Comparison of ENCODE assay signal across 13 cellular contexts in genomic region chr12:83954939-83955601, GRCh38.
DNase-seq lines count a peak whose midpoint lies in the region; ATAC-seq and TF ChIP-seq lines count a peak whose summit lies in the region.
"Had no signal": no experiment of that assay in that cellular context is flagged by ENCODE, and none has a peak within 500 bp of the region (broad histone marks: within the 10 kb centered on the region; RNA-seq: fewer than 3 reads in every experiment).

No MANE protein-coding gene starts in this region.

- peak; percentile 1 for TF ChIP-seq CTCF in GM06990 (IDR thresholded peaks at IDR 0.05; ENCODE audit: insufficient read depth, low read length, poor library complexity, severe bottlenecking)
- TF ChIP-seq CTCF in left lung (IDR thresholded peaks at IDR 0.05) = no peak

- intact Hi-C loops in left lung (cut with DNase I) = no loop called here

- peaks cover 0 to 1% of the 10 kb centered on the region in 2 donors for H3K9me3 ChIP-seq in left lung

- H3K27ac ChIP-seq in left lung = no peak overlapping the region

- H3K36me3 ChIP-seq in GM06990 (ENCODE audit: control insufficient read depth, insufficient read depth, low read length) (no peaks in the 10 kb centered on the region), left lung (no peaks in the 10 kb centered on the region)

- H3K4me3 ChIP-seq in GM06990 (replicated peaks; ENCODE audit: low read depth, low read length) (no peak overlapping the region), left lung (no peak overlapping the region)

- ATAC-seq in GM18870 (IDR thresholded peaks at IDR 0.05; ENCODE audit: unreplicated experiment) (no peak), left lung (no peak)
- ATAC-seq: activated naive CD4-positive, alpha-beta T cell treated with anti-CD3 and anti-CD28 coated beads, Interleukin-2, amount 50 U/mL, for 72 hours; left ventricle myocardium superior had no signal

- H3K4me1 ChIP-seq in left lung = no peaks in the 10 kb centered on the region

- H3K27me3 ChIP-seq in GM06990 (replicated peaks; ENCODE audit: control insufficient read depth, insufficient read depth, low read length) = no peaks in the 10 kb centered on the region
- no peaks in the 10 kb centered on the region for H3K27me3 ChIP-seq in left lung

- DNase-seq in GM06990 (ENCODE audit: extremely low read depth, insufficient read length) = no peak
- DNase-seq in Kasumi-1 (lab: John Stamatoyannopoulos, UW) = peak; percentile 1 to 20
- peak; percentile 18 for DNase-seq in amniotic epithelial cell (ENCODE audit: low read depth)
- peak; percentile 10 for DNase-seq in iris pigment epithelial cell (ENCODE audit: low read depth)
- DNase-seq in effector CD4-positive, alpha-beta T cell = no peak
- no peak for DNase-seq in left lung
- no peak for DNase-seq in COLO829 (ENCODE audit: low spot score)
- DNase-seq: CD8-positive, alpha-beta memory T cell; dermis blood vessel endothelial cell; left ventricle myocardium superior; NCI-H345 had no signal

Comparison
In these comparisons a context has a peak if more than half of its experiments do, and no peak if none do; other contexts are left out.
1. DNase-seq: peak in Kasumi-1 (2 of 2), amniotic epithelial cell (single experiment) and iris pigment epithelial cell (single experiment); none in GM06990 (single experiment), effector CD4-positive, alpha-beta T cell (single experiment), left lung (0 of 2) and COLO829 (single experiment).